ENCODE assay signal across 9 cellular contexts in genomic region chr2:60516383-60516811, GRCh38. TPM values are rescaled to one million over a fixed set of nuclear protein-coding genes. Genes with fewer than 3 reads are reported as not detected.
DNase-seq lines count a peak whose midpoint lies in the region; ATAC-seq and TF ChIP-seq lines count a peak whose summit lies in the region.
"Had no signal": no experiment of that assay in that cellular context is flagged by ENCODE, and none has a peak within 500 bp of the region (broad histone marks: within the 10 kb centered on the region; RNA-seq: fewer than 3 reads in every experiment).

No MANE protein-coding gene starts in this region.

- H3K4me3 ChIP-seq in vagina, result no peak overlapping the region
- H3K4me3 ChIP-seq in ascending aorta, result no peak overlapping the region

- H3K9me3 Mint-ChIP-seq in activated B cell treated with CpG ODN at 0.5 μM for 24 hours, result no peaks in the 10 kb centered on the region
- no peaks in the 10 kb centered on the region for H3K9me3 Mint-ChIP-seq in activated CD4-positive, alpha-beta T cell treated with anti-CD3 and anti-CD28 coated beads, Interleukin-2, amount 10 ng/mL, durations not matched to agents 7 days and 5 days

- peak overlapping the region; percentile 68 for H3K4me3 Mint-ChIP-seq in activated B cell treated with CpG ODN at 0.5 μM for 24 hours
- H3K4me3 Mint-ChIP-seq in activated CD4-positive, alpha-beta T cell treated with anti-CD3 and anti-CD28 coated beads, Interleukin-2, amount 10 ng/mL, durations not matched to agents 7 days and 5 days, result no peak overlapping the region

- H3K27ac ChIP-seq in vagina (peak overlapping the region; percentile 39), ascending aorta (no peak overlapping the region)

- TF ChIP-seq POLR2A in vagina (IDR thresholded peaks at IDR 0.05), result no peak

- intact Hi-C loops in left cardiac atrium (cut with DNase I) (no loop called here), Right ventricle myocardium inferior (cut with DNase I) (no loop called here), activated B cell treated with CpG ODN at 0.5 μM for 24 hours (cut with micrococcal nuclease) (loop anchor here (1.0 to 5.0 kb wide), 5 partner anchors 8 to 78 kb away; no protein-coding TSS in a partner anchor), vagina (cut with DNase I) (no loop called here), ascending aorta (cut with DNase I) (no loop called here)

- ATAC-seq in left cardiac atrium (peak; percentile 27 to 51), Right ventricle myocardium inferior (no peak), activated B cell treated with CpG ODN at 0.5 μM for 24 hours (ENCODE audit: low read depth) (no peak)

- H3K9me3 ChIP-seq in vagina (no peaks in the 10 kb centered on the region), ascending aorta (no peaks in the 10 kb centered on the region)

- no peaks in the 10 kb centered on the region for H3K27me3 Mint-ChIP-seq in activated B cell treated with CpG ODN at 0.5 μM for 24 hours
- peaks cover 8% of the 10 kb centered on the region for H3K27me3 Mint-ChIP-seq in activated CD4-positive, alpha-beta T cell treated with anti-CD3 and anti-CD28 coated beads, Interleukin-2, amount 10 ng/mL, durations not matched to agents 7 days and 5 days

- no peak for DNase-seq in left cardiac atrium
- no peak for DNase-seq in Right ventricle myocardium inferior (ENCODE audit: missing footprints)
- no peak for DNase-seq in activated B cell treated with CpG ODN at 0.5 μM for 24 hours
- DNase-seq in foreskin melanocyte, result peak; percentile 48
- DNase-seq in vagina (ENCODE audit: extremely low spot score in 2 of 2), result peak; percentile 31 to 54
- no peak for DNase-seq in activated CD4-positive, alpha-beta T cell treated with anti-CD3 and anti-CD28 coated beads, Interleukin-2, amount 10 ng/mL, durations not matched to agents 7 days and 5 days
- no peak for DNase-seq in NCI-H526 treated with DMSO at 0.1 percent for 48 hours (lab: John Stamatoyannopoulos, UW)
- no peak for DNase-seq in ascending aorta (ENCODE audit: low spot score in 2 of 2)
- DNase-seq: NCI-H510A treated with DMSO at 0.1 percent for 48 hours had no signal

- H3K4me1 Mint-ChIP-seq in activated B cell treated with CpG ODN at 0.5 μM for 24 hours, result peaks cover 97% of the 10 kb centered on the region
- no peaks in the 10 kb centered on the region for H3K4me1 Mint-ChIP-seq in activated CD4-positive, alpha-beta T cell treated with anti-CD3 and anti-CD28 coated beads, Interleukin-2, amount 10 ng/mL, durations not matched to agents 7 days and 5 days

- CTCF ChIA-PET in activated B cell treated with CpG ODN at 0.5 μM for 24 hours (lab: Charles Lee), result interaction anchor here (2.3 kb wide), 1 partner anchor 77 kb away, joined by 5 read pairs; no protein-coding TSS in a partner anchor
- CTCF ChIA-PET in activated CD4-positive, alpha-beta T cell treated with anti-CD3 and anti-CD28 coated beads, Interleukin-2, amount 10 ng/mL, durations not matched to agents 7 days and 5 days (lab: Charles Lee), result interaction anchor here (0.6 to 1.6 kb wide), 3 partner anchors 9 to 193 kb away, joined by 3 to 8 read pairs (median 3); no protein-coding TSS in a partner anchor

- no peak for TF ChIP-seq CTCF in activated B cell treated with CpG ODN at 0.5 μM for 24 hours (IDR thresholded peaks at IDR 0.05)
- TF ChIP-seq CTCF in vagina (IDR thresholded peaks at IDR 0.05), result no peak
- TF ChIP-seq CTCF in ascending aorta (IDR thresholded peaks at IDR 0.05), result no peak

- peaks cover 79% of the 10 kb centered on the region for H3K36me3 Mint-ChIP-seq in activated B cell treated with CpG ODN at 0.5 μM for 24 hours (ENCODE audit: low read depth)
- no peaks in the 10 kb centered on the region for H3K36me3 Mint-ChIP-seq in activated CD4-positive, alpha-beta T cell treated with anti-CD3 and anti-CD28 coated beads, Interleukin-2, amount 10 ng/mL, durations not matched to agents 7 days and 5 days (ENCODE audit: low read depth)

- H3K27me3 ChIP-seq in vagina (no peaks in the 10 kb centered on the region), ascending aorta (no peaks in the 10 kb centered on the region)

- POLR2A ChIA-PET in activated B cell treated with CpG ODN at 0.5 μM for 24 hours (lab: Charles Lee), result interaction anchor here (0.6 to 3.8 kb wide), 20 partner anchors 9 to 628 kb away, joined by 3 to 30 read pairs (median 8); partner anchors contain the start of gene BCL11A
- POLR2A ChIA-PET in activated CD4-positive, alpha-beta T cell treated with anti-CD3 and anti-CD28 coated beads, Interleukin-2, amount 10 ng/mL, durations not matched to agents 7 days and 5 days (lab: Charles Lee), result no interaction called here

- H3K4me1 ChIP-seq in vagina (peaks cover 27% of the 10 kb centered on the region), ascending aorta (no peaks in the 10 kb centered on the region)

- peak overlapping the region; percentile 91 for H3K27ac Mint-ChIP-seq in activated B cell treated with CpG ODN at 0.5 μM for 24 hours
- H3K27ac Mint-ChIP-seq in activated CD4-positive, alpha-beta T cell treated with anti-CD3 and anti-CD28 coated beads, Interleukin-2, amount 10 ng/mL, durations not matched to agents 7 days and 5 days, result no peak overlapping the region

- H3K36me3 ChIP-seq in vagina (no peaks in the 10 kb centered on the region), ascending aorta (no peaks in the 10 kb centered on the region)

RNA-seq across cellular contexts. Expression of gene BCL11A, which starts 37.1 kb away (rescaled TPM):
- 1 to 10 TPM; 4.5 to 4.7 TPM for total RNA-seq in left cardiac atrium
- 37.5 TPM for total RNA-seq in Right ventricle myocardium inferior
- total RNA-seq in activated B cell treated with CpG ODN at 0.5 μM for 24 hours, result 279 and 331 TPM in 2 replicates
- 48.4 TPM for total RNA-seq in vagina
- under 1 TPM; 0.04 to 0.30 TPM for total RNA-seq in activated CD4-positive, alpha-beta T cell treated with anti-CD3 and anti-CD28 coated beads, Interleukin-2, amount 10 ng/mL, durations not matched to agents 7 days and 5 days
- 0.11 TPM for total RNA-seq in ascending aorta

Comparison
In these comparisons a context has a peak if more than half of its experiments do, and no peak if none do; other contexts are left out.
1. ATAC-seq: peak in left cardiac atrium (2 of 2); none in Right ventricle myocardium inferior (single experiment) and activated B cell treated with CpG ODN at 0.5 μM for 24 hours (single experiment).
2. DNase-seq: peak in foreskin melanocyte (single experiment) and vagina (2 of 2); none in left cardiac atrium (single experiment), Right ventricle myocardium inferior (single experiment), activated B cell treated with CpG ODN at 0.5 μM for 24 hours (single experiment), activated CD4-positive, alpha-beta T cell treated with anti-CD3 and anti-CD28 coated beads, Interleukin-2, amount 10 ng/mL, durations not matched to agents 7 days and 5 days (single experiment), NCI-H526 treated with DMSO at 0.1 percent for 48 hours (single experiment) and ascending aorta (0 of 2).